In genomic region chr16:29962344-29962994, GRCh38 we compare ENCODE assay signal across 8 cellular contexts. TPM values are rescaled to one million over a fixed set of nuclear protein-coding genes. Genes with fewer than 3 reads are reported as not detected.
A peak's percentile ranks its signal among the peaks of the same experiment; 100 is the strongest.
DNase-seq lines count a peak whose midpoint lies in the region; ATAC-seq, FAIRE-seq and TF ChIP-seq lines count a peak whose summit lies in the region.

No MANE protein-coding gene starts in this region.

- H2AFZ ChIP-seq in endothelial cell of umbilical vein (ENCODE audit: low read depth, low read length), result peak overlapping the region; percentile 61

- POLR2A ChIA-PET in endothelial cell of umbilical vein (lab: Charles Lee), result interaction anchor here (2.9 kb wide), 1 partner anchor 11 kb away, joined by 14 read pairs; the partner anchor contains the start of gene TAOK2

- peak overlapping the region; percentile 70 for H3K27ac ChIP-seq in endothelial cell of umbilical vein (ENCODE audit: insufficient read depth, low read depth, low read length)

- dilution Hi-C loops in endothelial cell of umbilical vein (cut with MboI; ENCODE audit: extremely low pct_ligation_motif_present, low sequenced_read_pairs), result no loop called here

- H3K27me3 ChIP-seq in endothelial cell of umbilical vein (ENCODE audit: control insufficient read depth in 2 of 2, insufficient read depth in 2 of 2, low read length in 2 of 2), result no peaks in the 10 kb centered on the region

- intact Hi-C loops in endothelial cell of umbilical vein (cut with micrococcal nuclease), result loop anchor here (1.0 kb wide), 1 partner anchor 11 kb away; the partner anchor contains the start of gene TAOK2

- BruUV-seq in endothelial cell of umbilical vein (replicated peaks; lab: Mats Ljungman, UMichigan), result TSS peak; percentile 65

- peaks cover 15% of the 10 kb centered on the region for H3K4me1 ChIP-seq in endothelial cell of umbilical vein (ENCODE audit: control insufficient read depth, extremely low read depth, insufficient read depth, low read length)

- ATAC-seq in GM19395 (IDR thresholded peaks at IDR 0.05; ENCODE audit: unreplicated experiment), result no peak

- no peaks in the 10 kb centered on the region for H3K9me3 ChIP-seq in endothelial cell of umbilical vein (replicated peaks; ENCODE audit: control insufficient read depth, insufficient read depth, low read length)

- H3K9me1 ChIP-seq in endothelial cell of umbilical vein (replicated peaks; ENCODE audit: control insufficient read depth, extremely low read depth, insufficient read depth, low read length), result no peaks in the 10 kb centered on the region

- peaks cover 2% of the 10 kb centered on the region for H3K79me2 ChIP-seq in endothelial cell of umbilical vein (ENCODE audit: control insufficient read depth, insufficient read depth, low read length)

- peak; percentile 87 for FAIRE-seq in endothelial cell of umbilical vein (lab: Jason Lieb, UNC)

- peak overlapping the region; percentile 93 for H3K4me2 ChIP-seq in endothelial cell of umbilical vein (ENCODE audit: insufficient read depth, low read length)

- H3K4me3 ChIP-seq in endothelial cell of umbilical vein (replicated peaks in 1 of 3; ENCODE audit: insufficient read depth in 1 of 3, low read depth in 1 of 3, low read length in 3 of 3), result peak overlapping the region; percentile 63 to 82 (median 76)

- peak; percentile 10 for DNase-seq in NCI-H82 (lab: John Stamatoyannopoulos, UW)
- no peak for DNase-seq in NCI-H82 treated with DMSO at 0.1 percent for 48 hours (lab: John Stamatoyannopoulos, UW; ENCODE audit: unreplicated experiment)
- peak; percentile 59 for DNase-seq in endothelial cell of umbilical vein (ENCODE audit: low read depth, low spot score)
- DNase-seq in myocyte (ENCODE audit: low read depth), result peak; percentile 14
- no peak for DNase-seq in NCI-H2171 treated with DMSO at 0.1 percent for 48 hours (lab: John Stamatoyannopoulos, UW)
- no peak for DNase-seq in occipital lobe (lab: John Stamatoyannopoulos, UW)

- no peaks in the 10 kb centered on the region for H4K20me1 ChIP-seq in endothelial cell of umbilical vein (replicated peaks; ENCODE audit: control insufficient read depth, extremely low read depth, insufficient read depth, low read length)

- TF ChIP-seq CTCF in endothelial cell of umbilical vein (IDR thresholded peaks at IDR 0.05; ENCODE audit: extremely low read depth in 1 of 2, insufficient read depth in 1 of 2, low read depth in 1 of 2, low read length in 2 of 2), result no peak

- no peaks in the 10 kb centered on the region for H3K36me3 ChIP-seq in endothelial cell of umbilical vein (ENCODE audit: control insufficient read depth in 2 of 2, extremely low read depth in 1 of 2, insufficient read depth in 2 of 2, low read length in 2 of 2)

- CTCF ChIA-PET in endothelial cell of umbilical vein (lab: Charles Lee), result interaction anchor here (0.5 to 3.8 kb wide), 20 partner anchors 9 to 271 kb away, joined by 3 to 16 read pairs (median 4); partner anchors contain the start of genes ASPHD1, KCTD13 and TAOK2

- H3K9ac ChIP-seq in endothelial cell of umbilical vein (replicated peaks; ENCODE audit: extremely low read depth, insufficient read depth, low read length), result peak overlapping the region; percentile 83

- TF ChIP-seq POLR2A in endothelial cell of umbilical vein (IDR thresholded peaks at IDR 0.05; ENCODE audit: low read depth, low read length), result no peak

TF ChIP-seq in PFSK-1, 5 proteins besides CTCF, POLR2A, EP300 and RAD21 (continues in another document):
- TF ChIP-seq POLR2AphosphoS5 (IDR thresholded peaks at IDR 0.05; ENCODE audit: low read depth, low read length), result no peak
- TF ChIP-seq FOXP2 (optimal IDR thresholded peaks at IDR 0.05; ENCODE audit: borderline replicate concordance, extremely low read depth, extremely low read length, insufficient read depth), result no peak
- no peak for TF ChIP-seq TAF1 (IDR thresholded peaks at IDR 0.05; ENCODE audit: borderline replicate concordance, insufficient read depth, low read length)

TF ChIP-seq in endothelial cell of umbilical vein, 7 proteins besides CTCF, POLR2A, EP300 and RAD21:
- no peak for TF ChIP-seq GATA2 (IDR thresholded peaks at IDR 0.05; ENCODE audit: insufficient read depth, insufficient read length, low read depth, low read length)
- TF ChIP-seq EZH2 (IDR thresholded peaks at IDR 0.05; ENCODE audit: borderline replicate concordance, low read depth, low read length, severe bottlenecking), result no peak
- TF ChIP-seq POLR2AphosphoS5 (IDR thresholded peaks at IDR 0.05; ENCODE audit: insufficient read depth, low read depth, low read length), result no peak
- no peak for TF ChIP-seq MAX (IDR thresholded peaks at IDR 0.05; ENCODE audit: insufficient read depth, insufficient read length)
- no peak for TF ChIP-seq MYC (IDR thresholded peaks at IDR 0.05; ENCODE audit: low read depth, low read length)
- TF ChIP-seq FOS (IDR thresholded peaks at IDR 0.05; ENCODE audit: borderline replicate concordance, insufficient read depth, low read length), result no peak
- no peak for TF ChIP-seq JUN (IDR thresholded peaks at IDR 0.05; ENCODE audit: borderline replicate concordance, insufficient read depth, insufficient read length, low read depth)

RNA-seq across cellular contexts. Expression of gene TMEM219, which starts 0.6 kb away (rescaled TPM):
- 69.5 TPM for polyA plus RNA-seq in PFSK-1 (2012; ENCODE audit: insufficient read length, low read depth)
- total RNA-seq in endothelial cell of umbilical vein, result 99.4 and 110 TPM in 2 replicates
- 182 and 201 TPM in 2 replicates for polyA plus RNA-seq in endothelial cell of umbilical vein
- polyA plus RNA-seq in endothelial cell of umbilical vein (2011; cell fraction: cytosol; rRNA removed), result 108 and 128 TPM in 2 replicates
- 182 and 187 TPM in 2 replicates for polyA plus RNA-seq in endothelial cell of umbilical vein (2011; cell fraction: nucleus; rRNA removed)
- 101 and 131 TPM in 2 replicates for polyA plus RNA-seq in endothelial cell of umbilical vein (2012)
- 76.4 and 77.6 TPM in 2 replicates for polyA minus RNA-seq in endothelial cell of umbilical vein
- polyA minus RNA-seq in endothelial cell of umbilical vein (2011; cell fraction: cytosol; rRNA and poly(A)+ RNA removed), result 22.7 TPM
- polyA minus RNA-seq in endothelial cell of umbilical vein (2011; cell fraction: nucleus; rRNA and poly(A)+ RNA removed), result 29.9 and 34.0 TPM in 2 replicates
- 89.8 and 92.2 TPM in 2 replicates for total RNA-seq in myocyte
- 151 TPM for polyA plus RNA-seq in myocyte (2012)
- total RNA-seq in occipital lobe, result 22.5 TPM

RNA-seq across cellular contexts. Expression of gene TAOK2, which starts 11.2 kb away (rescaled TPM):
- 19.2 TPM for polyA plus RNA-seq in PFSK-1 (2012; ENCODE audit: insufficient read length, low read depth)
- total RNA-seq in endothelial cell of umbilical vein (112 and 114 TPM in 2 replicates), myocyte (49.9 and 75.7 TPM in 2 replicates), occipital lobe (49.8 TPM)
- 52.8 and 57.5 TPM in 2 replicates for polyA plus RNA-seq in endothelial cell of umbilical vein
- 31.8 and 41.7 TPM in 2 replicates for polyA plus RNA-seq in endothelial cell of umbilical vein (2011; cell fraction: cytosol; rRNA removed)
- polyA plus RNA-seq in endothelial cell of umbilical vein (2011; cell fraction: nucleus; rRNA removed), result 179 and 192 TPM in 2 replicates
- 44.4 and 50.9 TPM in 2 replicates for polyA plus RNA-seq in endothelial cell of umbilical vein (2012)
- polyA minus RNA-seq in endothelial cell of umbilical vein, result 71.1 and 77.2 TPM in 2 replicates
- polyA minus RNA-seq in endothelial cell of umbilical vein (2011; cell fraction: cytosol; rRNA and poly(A)+ RNA removed), result 15.8 TPM
- 63.8 and 70.5 TPM in 2 replicates for polyA minus RNA-seq in endothelial cell of umbilical vein (2011; cell fraction: nucleus; rRNA and poly(A)+ RNA removed)
- 38.2 TPM for polyA plus RNA-seq in myocyte (2012)

RNA-seq across cellular contexts. Expression of gene HIRIP3, which starts 32.9 kb away (rescaled TPM):
- polyA plus RNA-seq in PFSK-1 (2012; ENCODE audit: insufficient read length, low read depth), result 15.2 TPM
- 8.6 and 8.7 TPM in 2 replicates for total RNA-seq in endothelial cell of umbilical vein
- 6.7 and 7.2 TPM in 2 replicates for polyA plus RNA-seq in endothelial cell of umbilical vein
- polyA plus RNA-seq in endothelial cell of umbilical vein (2011; cell fraction: cytosol; rRNA removed), result 8.2 and 8.8 TPM in 2 replicates
- polyA plus RNA-seq in endothelial cell of umbilical vein (2011; cell fraction: nucleus; rRNA removed), result 3.6 and 5.0 TPM in 2 replicates
- 5.0 and 6.0 TPM in 2 replicates for polyA plus RNA-seq in endothelial cell of umbilical vein (2012)
- polyA minus RNA-seq in endothelial cell of umbilical vein, result 1.5 and 2.9 TPM in 2 replicates
- polyA minus RNA-seq in endothelial cell of umbilical vein (2011; cell fraction: cytosol; rRNA and poly(A)+ RNA removed), result 14.5 TPM
- polyA minus RNA-seq in endothelial cell of umbilical vein (2011; cell fraction: nucleus; rRNA and poly(A)+ RNA removed), result 0.96 and 1.9 TPM in 2 replicates
- 11.9 and 12.7 TPM in 2 replicates for total RNA-seq in myocyte
- 8.5 TPM for polyA plus RNA-seq in myocyte (2012)
- total RNA-seq in occipital lobe, result 13.1 TPM

RNA-seq across cellular contexts. Expression of gene INO80E, which starts 33.6 kb away (rescaled TPM):
- 152 TPM for polyA plus RNA-seq in PFSK-1 (2012; ENCODE audit: insufficient read length, low read depth)
- 76.4 and 84.1 TPM in 2 replicates for total RNA-seq in endothelial cell of umbilical vein
- 41.7 and 42.7 TPM in 2 replicates for polyA plus RNA-seq in endothelial cell of umbilical vein
- polyA plus RNA-seq in endothelial cell of umbilical vein (2011; cell fraction: cytosol; rRNA removed), result 41.6 and 53.4 TPM in 2 replicates
- 53.2 and 82.2 TPM in 2 replicates for polyA plus RNA-seq in endothelial cell of umbilical vein (2011; cell fraction: nucleus; rRNA removed)
- 48.9 and 55.5 TPM in 2 replicates for polyA plus RNA-seq in endothelial cell of umbilical vein (2012)
- polyA minus RNA-seq in endothelial cell of umbilical vein, result 15.1 and 15.5 TPM in 2 replicates
- polyA minus RNA-seq in endothelial cell of umbilical vein (2011; cell fraction: cytosol; rRNA and poly(A)+ RNA removed), result 23.2 TPM
- polyA minus RNA-seq in endothelial cell of umbilical vein (2011; cell fraction: nucleus; rRNA and poly(A)+ RNA removed), result 5.2 and 13.4 TPM in 2 replicates
- total RNA-seq in myocyte, result 43.8 and 97.6 TPM in 2 replicates
- polyA plus RNA-seq in myocyte (2012), result 48.0 TPM
- 27.8 TPM for total RNA-seq in occipital lobe

RNA-seq across cellular contexts. Expression of gene KCTD13, which starts 36.4 kb away (rescaled TPM):
- 50.5 TPM for polyA plus RNA-seq in PFSK-1 (2012; ENCODE audit: insufficient read length, low read depth)
- total RNA-seq in endothelial cell of umbilical vein (21.0 and 24.2 TPM in 2 replicates), myocyte (6.8 and 9.3 TPM in 2 replicates), occipital lobe (15.6 TPM)
- polyA plus RNA-seq in endothelial cell of umbilical vein, result 22.6 and 25.0 TPM in 2 replicates
- polyA plus RNA-seq in endothelial cell of umbilical vein (2011; cell fraction: cytosol; rRNA removed), result 9.5 and 13.7 TPM in 2 replicates
- polyA plus RNA-seq in endothelial cell of umbilical vein (2011; cell fraction: nucleus; rRNA removed), result 60.5 and 63.1 TPM in 2 replicates
- 16.8 and 19.8 TPM in 2 replicates for polyA plus RNA-seq in endothelial cell of umbilical vein (2012)
- 15.7 and 18.6 TPM in 2 replicates for polyA minus RNA-seq in endothelial cell of umbilical vein
- 5.4 TPM for polyA minus RNA-seq in endothelial cell of umbilical vein (2011; cell fraction: cytosol; rRNA and poly(A)+ RNA removed)
- 20.5 and 20.7 TPM in 2 replicates for polyA minus RNA-seq in endothelial cell of umbilical vein (2011; cell fraction: nucleus; rRNA and poly(A)+ RNA removed)
- polyA plus RNA-seq in myocyte (2012), result 18.2 TPM

Comparison
In these comparisons a context has a peak if more than half of its experiments do, and no peak if none do; other contexts are left out.
1. DNase-seq: peak in NCI-H82 (single experiment), endothelial cell of umbilical vein (single experiment) and myocyte (single experiment); none in NCI-H82 treated with DMSO at 0.1 percent for 48 hours (single experiment), NCI-H2171 treated with DMSO at 0.1 percent for 48 hours (single experiment) and occipital lobe (single experiment).